ENCODE assay signal across 8 cellular contexts in genomic region chr4:99893991-99894981, GRCh38. TPM values are rescaled to one million over a fixed set of nuclear protein-coding genes. Genes with fewer than 3 reads are reported as not detected.
DNase-seq lines count a peak whose midpoint lies in the region; ATAC-seq, FAIRE-seq and TF ChIP-seq lines count a peak whose summit lies in the region.

LAMTOR3 (minus strand) TSS chr4:99894427; CDS start chr4:99893963, 464 bp downstream.

- in situ Hi-C loops in HepG2 (cut with HindIII; ENCODE audit: extremely low pct_ligation_motif_present, low pct_unique_long_range_greater_than_20kb), result loop anchor here (5.0 kb wide), 1 partner anchor 53 kb away; the partner anchor contains the start of gene DNAJB14

- H3K9me3 Mint-ChIP-seq in CD14-positive monocyte, result no peaks in the 10 kb centered on the region

- peak within 1 kb of the TSS; percentile 93 for H3K9ac ChIP-seq in HepG2 (ENCODE audit: insufficient read depth, low read depth, low read length)

- H3K79me2 ChIP-seq in HepG2 (ENCODE audit: insufficient read depth, low read length), result peaks cover 34% of the 10 kb centered on the region

- peaks cover 23% of the 10 kb centered on the region for H3K4me1 ChIP-seq in HepG2 (ENCODE audit: insufficient read depth, low read length)

- no peaks in the 10 kb centered on the region; a peak in 1 of 5 replicates for H3K27me3 ChIP-seq in HepG2 (ENCODE audit: control insufficient read depth in 1 of 2, insufficient read depth in 2 of 2, low read length in 2 of 2)

- H2AFZ ChIP-seq in HepG2 (ENCODE audit: low read length), result peak within 1 kb of the TSS; percentile 98

- H3K9me3 ChIP-seq in HepG2 (ENCODE audit: low read length), result no peaks in the 10 kb centered on the region

- H3K27ac Mint-ChIP-seq in CD14-positive monocyte, result peak within 1 kb of the TSS; percentile 97 to 99 (median 99)

- peak within 1 kb of the TSS; percentile 87 to 98 (median 94) for H3K4me3 ChIP-seq in HepG2 (replicated peaks in 1 of 3; ENCODE audit: insufficient read depth in 1 of 3, low read depth in 2 of 3, low read length in 3 of 3)

- no peaks in the 10 kb centered on the region for H3K27me3 Mint-ChIP-seq in CD14-positive monocyte (ENCODE audit: low read depth in 3 of 3)

- TF ChIP-seq CTCF in CD14-positive monocyte (IDR thresholded peaks at IDR 0.05), result no peak
- TF ChIP-seq CTCF in HepG2 (CRISPR knock-in tag; IDR thresholded peaks at IDR 0.05), result no peak

- ATAC-seq in GM19438 (IDR thresholded peaks at IDR 0.05; ENCODE audit: low read depth, unreplicated experiment), result peak; percentile 100
- ATAC-seq in HG03571 (IDR thresholded peaks at IDR 0.05; ENCODE audit: unreplicated experiment), result peak; percentile 99
- ATAC-seq in HepG2, result peak; percentile 99

- FAIRE-seq in HepG2 (lab: Jason Lieb, UNC), result peak; percentile 52

- no peak for TF ChIP-seq RAD21 in HepG2 (CRISPR knock-in tag; IDR thresholded peaks at IDR 0.05)

- H3K4me2 ChIP-seq in HepG2 (ENCODE audit: low read depth, low read length), result peak within 1 kb of the TSS; percentile 98

- BruUV-seq in HepG2 (replicated peaks; lab: Mats Ljungman, UMichigan), result TSS peak; percentile 92

- CTCF ChIA-PET in HepG2 (lab: Yijun Ruan, JAX; ENCODE audit: low intra/inter-chr PET ratio, low total read pairs), result no interaction called here

- POLR2A ChIA-PET in HepG2 (lab: Yijun Ruan, JAX), result interaction anchor here (0.9 to 1.6 kb wide), 5 partner anchors 24 to 331 kb away, joined by 3 to 20 read pairs (median 15); partner anchors contain the start of genes DNAJB14, H2AZ1 and TRMT10A

- peaks cover 28% of the 10 kb centered on the region for H3K4me1 Mint-ChIP-seq in CD14-positive monocyte

- intact Hi-C loops in CD14-positive monocyte (cut with micrococcal nuclease) (loop anchor here (5.0 kb wide), 3 partner anchors 37 to 332 kb away; partner anchors contain the start of genes TRMT10A (in 2 of the 2) and DNAJB14 (in 1 of the 2)), HepG2 (cut with micrococcal nuclease; ENCODE audit: unreplicated experiment) (loop anchor here (1.0 kb wide), 1 partner anchor 56 kb away; the partner anchor contains the start of gene H2AZ1)

- H3K36me3 Mint-ChIP-seq in CD14-positive monocyte, result peaks cover 16 to 21% of the 10 kb centered on the region in 2 donors

- 6% methylated on average over 17 of the region's 49 CpGs for WGBS in HepG2 (ENCODE audit: low lambda C conversion rate)

- no peaks in the 10 kb centered on the region for H4K20me1 ChIP-seq in HepG2 (ENCODE audit: insufficient read depth, low read length)

- peak; percentile 64 to 77 for TF ChIP-seq POLR2A in HepG2 (IDR thresholded peaks at IDR 0.05; ENCODE audit: insufficient read depth in 1 of 2, low read depth in 2 of 2, low read length in 2 of 2)

- peaks cover 0 to 3% of the 10 kb centered on the region in 2 experiments; a peak in 1 of 5 replicates for H3K36me3 ChIP-seq in HepG2 (replicated peaks in 1 of 2; ENCODE audit: control insufficient read depth in 1 of 2, insufficient read depth in 2 of 2, low read length in 2 of 2)

- peak within 1 kb of the TSS; percentile 91 to 94 for H3K4me3 Mint-ChIP-seq in CD14-positive monocyte

- DNase-seq in CD14-positive monocyte (ENCODE audit: low spot score) (peak; percentile 96), NCI-H82 (lab: John Stamatoyannopoulos, UW) (peak; percentile 92), dermis microvascular lymphatic vessel endothelial cell (ENCODE audit: low read depth in 2 of 2) (peak; percentile 75 to 90), HepG2 (ENCODE audit: low spot score) (peak; percentile 86)
- DNase-seq in activated CD4-positive, alpha-beta T cell treated with anti-CD3 and anti-CD28 coated beads, Interleukin-2, amount 50 U/mL, for 48 hours, result peak; percentile 85 to 88
- DNase-seq in stimulated activated CD4-positive, alpha-beta T cell treated with anti-CD3 and anti-CD28 coated beads, Interleukin-2, amount 100 ng/mL, for 48 hours, result peak; percentile 79 to 80

- TF ChIP-seq EP300 in HepG2 (IDR thresholded peaks at IDR 0.05; ENCODE audit: low read depth in 2 of 2, low read length in 2 of 2) (no peak), HepG2 (CRISPR knock-in tag; IDR thresholded peaks at IDR 0.05; ENCODE audit: borderline replicate concordance) (no peak)

- H3K27ac ChIP-seq in HepG2 (ENCODE audit: extremely low read length, insufficient read depth, low read length), result peak within 1 kb of the TSS; percentile 76

TF ChIP-seq in HepG2, 621 proteins besides CTCF, POLR2A, EP300 and RAD21 (continues in another document):
- TF ChIP-seq MIXL1 (CRISPR knock-in tag; IDR thresholded peaks at IDR 0.05) (no peak), ZNF646 (CRISPR knock-in tag; IDR thresholded peaks at IDR 0.05) (no peak), CREBL2 (CRISPR knock-in tag; IDR thresholded peaks at IDR 0.05; ENCODE audit: borderline replicate concordance) (no peak), ZMAT3 (CRISPR knock-in tag; conservative IDR thresholded peaks at IDR 0.05) (no peak), NFE2 (CRISPR knock-in tag; IDR thresholded peaks at IDR 0.05) (no peak), ZNF160 (CRISPR knock-in tag; IDR thresholded peaks at IDR 0.05) (no peak), ETV6 (CRISPR knock-in tag; conservative IDR thresholded peaks at IDR 0.05) (no peak), BRD4 (CRISPR knock-in tag; IDR thresholded peaks at IDR 0.05) (no peak), MYNN (CRISPR knock-in tag; IDR thresholded peaks at IDR 0.05; ENCODE audit: low read depth) (no peak)

RNA-seq across cellular contexts. Expression of gene LAMTOR3, which starts in this region (rescaled TPM):
- 10 to 100 TPM; 62.5 to 83.3 TPM for polyA plus RNA-seq in CD14-positive monocyte
- 19.4 and 29.2 TPM in 2 replicates for total RNA-seq in dermis microvascular lymphatic vessel endothelial cell
- total RNA-seq in HepG2 (2016; rRNA removed; fragmentation: Illumina TruSeq; extraction: Trizol), result 47.6 and 81.0 TPM in 2 replicates
- 10.6 and 13.0 TPM in 2 replicates for total RNA-seq in HepG2 (2016; cell fraction: cytosol; rRNA removed; fragmentation: Illumina TruSeq; extraction: Trizol; ENCODE audit: low read depth)
- 48.9 and 81.8 TPM in 2 replicates for total RNA-seq in HepG2 (2016; cell fraction: insoluble cytoplasmic fraction; rRNA removed; fragmentation: Illumina TruSeq; extraction: Trizol)
- 33.6 and 35.1 TPM in 2 replicates for total RNA-seq in HepG2 (2016; cell fraction: membrane; rRNA removed; fragmentation: Illumina TruSeq; extraction: Trizol)
- 21.1 and 23.6 TPM in 2 replicates for total RNA-seq in HepG2 (2016; cell fraction: nucleus; rRNA removed; fragmentation: Illumina TruSeq; extraction: Trizol)
- 37.2 and 49.1 TPM in 2 replicates for polyA plus RNA-seq in HepG2 (2011; rRNA removed)
- polyA plus RNA-seq in HepG2 (2011; cell fraction: cytosol; rRNA removed), result 18.2 and 34.5 TPM in 2 replicates
- 7.1 and 8.3 TPM in 2 replicates for polyA plus RNA-seq in HepG2 (2011; cell fraction: nucleus; rRNA removed)
- polyA plus RNA-seq in HepG2 (2012), result 26.1 and 31.9 TPM in 2 replicates
- polyA plus RNA-seq in HepG2 (2016; cell fraction: cytosol; fragmentation: Illumina TruSeq; extraction: Trizol; ENCODE audit: low read depth), result 11.8 and 15.4 TPM in 2 replicates
- 79.9 and 90.6 TPM in 2 replicates for polyA plus RNA-seq in HepG2 (2016; cell fraction: insoluble cytoplasmic fraction; fragmentation: Illumina TruSeq; extraction: Trizol; ENCODE audit: low read depth)
- 29.9 and 35.6 TPM in 2 replicates for polyA plus RNA-seq in HepG2 (2016; cell fraction: membrane; fragmentation: Illumina TruSeq; extraction: Trizol; ENCODE audit: low read depth)
- polyA plus RNA-seq in HepG2 (2016; cell fraction: nucleus; fragmentation: Illumina TruSeq; extraction: Trizol; ENCODE audit: insufficient read depth, low read depth), result 32.3 and 35.9 TPM in 2 replicates
- polyA minus RNA-seq in HepG2 (2011; rRNA and poly(A)+ RNA removed; ENCODE audit: low replicate concordance), result 5.5 and 8.5 TPM in 2 replicates
- polyA minus RNA-seq in HepG2 (2011; cell fraction: cytosol; rRNA and poly(A)+ RNA removed), result 10.5 and 16.0 TPM in 2 replicates
- polyA minus RNA-seq in HepG2 (2011; cell fraction: nucleus; rRNA and poly(A)+ RNA removed), result 12.2 and 15.8 TPM in 2 replicates

Comparison
In these comparisons a context has a peak if more than half of its experiments do, and no peak if none do; other contexts are left out.
1. Peak in every context shown above with its lines: DNase-seq, ATAC-seq, H3K4me3 ChIP-seq and H3K27ac ChIP-seq.